Comparison of ENCODE assay signal across 18 cellular contexts in genomic region chr14:51870620-51871019, GRCh38. TPM values are rescaled to one million over a fixed set of nuclear protein-coding genes. Genes with fewer than 3 reads are reported as not detected.
DNase-seq lines count a peak whose midpoint lies in the region; ATAC-seq and TF ChIP-seq lines count a peak whose summit lies in the region.
"Had no signal": no experiment of that assay in that cellular context is flagged by ENCODE, and none has a peak within 500 bp of the region (broad histone marks: within the 10 kb centered on the region; RNA-seq: fewer than 3 reads in every experiment).

No MANE protein-coding gene starts in this region.

- 0 out of 2 replicates have a peak, but pooled peaks cover 6% of the 10 kb centered on the region for H4K20me1 ChIP-seq in OCI-LY3 (ENCODE audit: insufficient read depth, low read length)

- peak overlapping the region; percentile 54 for H3K4me2 ChIP-seq in OCI-LY3 (ENCODE audit: low read length)

- CTCF ChIA-PET in CD4-positive, alpha-beta T cell (lab: Charles Lee) = interaction anchor here (1.1 to 3.7 kb wide), 2 partner anchors 9 to 24 kb away, joined by 3 to 20 read pairs; no protein-coding TSS in a partner anchor

- H3K27me3 Mint-ChIP-seq in activated CD4-positive, alpha-beta T cell treated with anti-CD3 and anti-CD28 coated beads, Interleukin-2, amount 10 ng/mL, durations not matched to agents 24 days and 14 days = no peaks in the 10 kb centered on the region
- no peaks in the 10 kb centered on the region for H3K27me3 Mint-ChIP-seq in CD4-positive, alpha-beta T cell
- H3K27me3 Mint-ChIP-seq in memory B cell = no peaks in the 10 kb centered on the region

- H3K4me1 Mint-ChIP-seq in activated CD4-positive, alpha-beta T cell treated with anti-CD3 and anti-CD28 coated beads, Interleukin-2, amount 10 ng/mL, durations not matched to agents 24 days and 14 days = peaks cover 44% of the 10 kb centered on the region
- H3K4me1 Mint-ChIP-seq in CD4-positive, alpha-beta T cell (ENCODE audit: low read depth) = peaks cover 7% of the 10 kb centered on the region
- peaks cover 29% of the 10 kb centered on the region for H3K4me1 Mint-ChIP-seq in memory B cell
- H3K4me1 Mint-ChIP-seq: H9 had no signal

- peaks cover 10% of the 10 kb centered on the region for H3K36me3 ChIP-seq in OCI-LY3 (replicated peaks; ENCODE audit: low read depth, low read length)

- no peak overlapping the region for H3K9ac ChIP-seq in OCI-LY3 (ENCODE audit: low read length)
- H3K9ac ChIP-seq: BLaER1 treated with 17β-estradiol and CSF1 and Interleukin-3, amounts not matched to agents 10 nM and 100 nM had no signal

- H3K9me3 Mint-ChIP-seq in activated CD4-positive, alpha-beta T cell treated with anti-CD3 and anti-CD28 coated beads, Interleukin-2, amount 10 ng/mL, durations not matched to agents 24 days and 14 days = no peaks in the 10 kb centered on the region
- H3K9me3 Mint-ChIP-seq in CD4-positive, alpha-beta T cell = no peaks in the 10 kb centered on the region
- no peaks in the 10 kb centered on the region for H3K9me3 Mint-ChIP-seq in memory B cell
- H3K9me3 Mint-ChIP-seq: H9 had no signal

- no peak overlapping the region for H2AFZ ChIP-seq in OCI-LY3 (ENCODE audit: low read depth, low read length)

- peaks cover 92% of the 10 kb centered on the region for H3K4me1 ChIP-seq in OCI-LY3 (ENCODE audit: low read length)

- POLR2A ChIA-PET in CD4-positive, alpha-beta T cell (lab: Charles Lee) = interaction anchor here (1.6 to 3.3 kb wide), 2 partner anchors 10 to 24 kb away, joined by 7 to 18 read pairs; partner anchors contain the start of gene GNG2

- peak overlapping the region; percentile 81 for H3K27ac Mint-ChIP-seq in activated CD4-positive, alpha-beta T cell treated with anti-CD3 and anti-CD28 coated beads, Interleukin-2, amount 10 ng/mL, durations not matched to agents 24 days and 14 days
- peak overlapping the region; percentile 40 for H3K27ac Mint-ChIP-seq in CD4-positive, alpha-beta T cell
- peak overlapping the region; percentile 62 for H3K27ac Mint-ChIP-seq in memory B cell
- H3K27ac Mint-ChIP-seq: H9 had no signal

- peaks cover 89% of the 10 kb centered on the region for H3K79me2 ChIP-seq in OCI-LY3 (ENCODE audit: low read length)

- no peak for ATAC-seq in CD4-positive, alpha-beta T cell (ENCODE audit: poor library complexity)
- peak; percentile 8 for ATAC-seq in memory B cell (ENCODE audit: low read depth)
- no peak for ATAC-seq in GM21576 (IDR thresholded peaks at IDR 0.05; ENCODE audit: unreplicated experiment)
- ATAC-seq in GM21825 (IDR thresholded peaks at IDR 0.05; ENCODE audit: unreplicated experiment) = no peak

- peak; percentile 39 for DNase-seq in activated CD4-positive, alpha-beta T cell treated with anti-CD3 and anti-CD28 coated beads, Interleukin-2, amount 10 ng/mL, durations not matched to agents 24 days and 14 days
- no peak for DNase-seq in activated CD4-positive, alpha-beta T cell treated with anti-CD3 and anti-CD28 coated beads, Interleukin-2, amount 50 U/mL, for 4 hours
- no peak for DNase-seq in CD4-positive, alpha-beta T cell
- no peak for DNase-seq in memory B cell (ENCODE audit: low spot score in 2 of 2)
- no peak for DNase-seq in SW480 (ENCODE audit: low spot score)
- DNase-seq: 8988T, DMS79 treated with DMSO at 0.1 percent for 48 hours, GF-D8, H9, Kasumi-1, NCI-H1417, NCI-H2029, NCI-H510A, SHP77 had no signal

- H3K4me3 ChIP-seq in OCI-LY3 (ENCODE audit: low read length) = peak overlapping the region; percentile 23
- H3K4me3 ChIP-seq: BLaER1 treated with 17β-estradiol and CSF1 and Interleukin-3, amounts not matched to agents 10 nM and 100 nM had no signal

- H3K27ac ChIP-seq in CD4-positive, alpha-beta T cell (ENCODE audit: low read depth, low read length) = no peak overlapping the region
- no peak overlapping the region for H3K27ac ChIP-seq in OCI-LY3 (ENCODE audit: low read length)
- H3K27ac ChIP-seq: BLaER1 treated with 17β-estradiol and CSF1 and Interleukin-3, amounts not matched to agents 10 nM and 100 nM had no signal

- intact Hi-C loops in activated CD4-positive, alpha-beta T cell treated with anti-CD3 and anti-CD28 coated beads, Interleukin-2, amount 10 ng/mL, durations not matched to agents 24 days and 14 days (cut with micrococcal nuclease) = no loop called here
- intact Hi-C loops in CD4-positive, alpha-beta T cell (cut with DNase I, micrococcal nuclease) = no loop called here

- H3K4me3 Mint-ChIP-seq in activated CD4-positive, alpha-beta T cell treated with anti-CD3 and anti-CD28 coated beads, Interleukin-2, amount 10 ng/mL, durations not matched to agents 24 days and 14 days = no peak overlapping the region
- H3K4me3 Mint-ChIP-seq in CD4-positive, alpha-beta T cell = peak overlapping the region; percentile 43
- H3K4me3 Mint-ChIP-seq in memory B cell = no peak overlapping the region
- H3K4me3 Mint-ChIP-seq: H9 had no signal

- H3K27me3 ChIP-seq in CD4-positive, alpha-beta T cell (ENCODE audit: control insufficient read depth, insufficient read depth, low read length) = no peaks in the 10 kb centered on the region
- no peaks in the 10 kb centered on the region for H3K27me3 ChIP-seq in OCI-LY3 (ENCODE audit: low read depth, low read length)
- H3K27me3 ChIP-seq: BLaER1 treated with 17β-estradiol and CSF1 and Interleukin-3, amounts not matched to agents 10 nM and 100 nM had no signal

- TF ChIP-seq CTCF in CD4-positive, alpha-beta T cell (IDR thresholded peaks at IDR 0.05) = no peak
- TF ChIP-seq CTCF in OCI-LY3 (IDR thresholded peaks at IDR 0.05; ENCODE audit: low read depth, low read length) = no peak

- peaks cover 25% of the 10 kb centered on the region for H3K36me3 Mint-ChIP-seq in activated CD4-positive, alpha-beta T cell treated with anti-CD3 and anti-CD28 coated beads, Interleukin-2, amount 10 ng/mL, durations not matched to agents 24 days and 14 days (ENCODE audit: low read depth)
- H3K36me3 Mint-ChIP-seq in CD4-positive, alpha-beta T cell (ENCODE audit: low read depth) = peaks cover 21% of the 10 kb centered on the region
- peaks cover 9% of the 10 kb centered on the region for H3K36me3 Mint-ChIP-seq in memory B cell

- H3K9me3 ChIP-seq in CD4-positive, alpha-beta T cell (ENCODE audit: control insufficient read depth, low read length) = no peaks in the 10 kb centered on the region
- no peaks in the 10 kb centered on the region for H3K9me3 ChIP-seq in OCI-LY3 (ENCODE audit: insufficient read depth, low read length)

RNA-seq across cellular contexts. Expression of gene GNG2, which starts 10.2 kb away (rescaled TPM):
- 104 and 105 TPM in 2 replicates for total RNA-seq in activated CD4-positive, alpha-beta T cell treated with anti-CD3 and anti-CD28 coated beads, Interleukin-2, amount 10 ng/mL, durations not matched to agents 24 days and 14 days
- total RNA-seq in CD4-positive, alpha-beta T cell = 100 to 1,000 TPM; 138 to 139 TPM
